Comparison of ENCODE assay signal across 1 cellular context in the genomic region with DNA sequence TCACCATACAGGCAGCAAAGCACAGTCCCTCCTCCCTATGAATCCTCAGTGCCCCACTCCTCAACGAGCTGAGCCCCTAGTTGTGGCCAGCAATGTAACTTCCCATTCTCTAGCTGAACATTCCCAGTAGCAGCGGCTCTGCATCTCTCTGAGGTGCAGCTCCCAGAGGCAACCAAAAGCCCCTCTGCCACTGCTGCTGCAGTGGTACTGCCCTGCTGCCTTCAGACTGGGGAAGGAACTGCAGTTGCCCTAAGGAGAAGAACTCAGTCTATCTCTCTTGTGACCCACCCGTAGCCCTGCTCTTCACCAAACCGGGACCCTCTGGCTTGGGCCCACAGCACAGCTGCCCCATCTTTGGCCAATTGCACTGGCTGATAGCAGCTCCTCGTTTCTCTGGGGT.
TF ChIP-seq lines count a peak whose summit lies in the region.

No MANE protein-coding gene starts in this region.

TF ChIP-seq in K562, 482 proteins besides CTCF, POLR2A, EP300 and RAD21:
- TF ChIP-seq PRMT5 (CRISPR knock-in tag; IDR thresholded peaks at IDR 0.05), result no peak
- TF ChIP-seq SOX6 (IDR thresholded peaks at IDR 0.05), result no peak
- TF ChIP-seq TGIF2 (CRISPR knock-in tag; IDR thresholded peaks at IDR 0.05), result no peak
- TF ChIP-seq, protein P1, sequence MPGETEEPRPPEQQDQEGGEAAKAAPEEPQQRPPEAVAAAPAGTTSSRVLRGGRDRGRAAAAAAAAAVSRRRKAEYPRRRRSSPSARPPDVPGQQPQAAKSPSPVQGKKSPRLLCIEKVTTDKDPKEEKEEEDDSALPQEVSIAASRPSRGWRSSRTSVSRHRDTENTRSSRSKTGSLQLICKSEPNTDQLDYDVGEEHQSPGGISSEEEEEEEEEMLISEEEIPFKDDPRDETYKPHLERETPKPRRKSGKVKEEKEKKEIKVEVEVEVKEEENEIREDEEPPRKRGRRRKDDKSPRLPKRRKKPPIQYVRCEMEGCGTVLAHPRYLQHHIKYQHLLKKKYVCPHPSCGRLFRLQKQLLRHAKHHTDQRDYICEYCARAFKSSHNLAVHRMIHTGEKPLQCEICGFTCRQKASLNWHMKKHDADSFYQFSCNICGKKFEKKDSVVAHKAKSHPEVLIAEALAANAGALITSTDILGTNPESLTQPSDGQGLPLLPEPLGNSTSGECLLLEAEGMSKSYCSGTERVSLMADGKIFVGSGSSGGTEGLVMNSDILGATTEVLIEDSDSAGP (CRISPR knock-in tag; IDR thresholded peaks at IDR 0.05), result no peak
- no peak for TF ChIP-seq RBM17 (IDR thresholded peaks at IDR 0.05; ENCODE audit: borderline replicate concordance, low read depth, low read length)
- TF ChIP-seq, protein P2, sequence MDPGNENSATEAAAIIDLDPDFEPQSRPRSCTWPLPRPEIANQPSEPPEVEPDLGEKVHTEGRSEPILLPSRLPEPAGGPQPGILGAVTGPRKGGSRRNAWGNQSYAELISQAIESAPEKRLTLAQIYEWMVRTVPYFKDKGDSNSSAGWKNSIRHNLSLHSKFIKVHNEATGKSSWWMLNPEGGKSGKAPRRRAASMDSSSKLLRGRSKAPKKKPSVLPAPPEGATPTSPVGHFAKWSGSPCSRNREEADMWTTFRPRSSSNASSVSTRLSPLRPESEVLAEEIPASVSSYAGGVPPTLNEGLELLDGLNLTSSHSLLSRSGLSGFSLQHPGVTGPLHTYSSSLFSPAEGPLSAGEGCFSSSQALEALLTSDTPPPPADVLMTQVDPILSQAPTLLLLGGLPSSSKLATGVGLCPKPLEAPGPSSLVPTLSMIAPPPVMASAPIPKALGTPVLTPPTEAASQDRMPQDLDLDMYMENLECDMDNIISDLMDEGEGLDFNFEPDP (CRISPR knock-in tag; IDR thresholded peaks at IDR 0.05), result no peak
- TF ChIP-seq SMARCC2 (IDR thresholded peaks at IDR 0.05; ENCODE audit: low read depth), result no peak
- TF ChIP-seq MECOM (CRISPR knock-in tag; IDR thresholded peaks at IDR 0.05), result no peak
- no peak for TF ChIP-seq POLR3G (IDR thresholded peaks at IDR 0.05; ENCODE audit: extremely low read depth, insufficient read length, insufficient replicate concordance)
- TF ChIP-seq, protein P3, sequence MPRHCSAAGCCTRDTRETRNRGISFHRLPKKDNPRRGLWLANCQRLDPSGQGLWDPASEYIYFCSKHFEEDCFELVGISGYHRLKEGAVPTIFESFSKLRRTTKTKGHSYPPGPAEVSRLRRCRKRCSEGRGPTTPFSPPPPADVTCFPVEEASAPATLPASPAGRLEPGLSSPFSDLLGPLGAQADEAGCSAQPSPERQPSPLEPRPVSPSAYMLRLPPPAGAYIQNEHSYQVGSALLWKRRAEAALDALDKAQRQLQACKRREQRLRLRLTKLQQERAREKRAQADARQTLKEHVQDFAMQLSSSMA (CRISPR knock-in tag; IDR thresholded peaks at IDR 0.05), result no peak
- TF ChIP-seq, protein P4, sequence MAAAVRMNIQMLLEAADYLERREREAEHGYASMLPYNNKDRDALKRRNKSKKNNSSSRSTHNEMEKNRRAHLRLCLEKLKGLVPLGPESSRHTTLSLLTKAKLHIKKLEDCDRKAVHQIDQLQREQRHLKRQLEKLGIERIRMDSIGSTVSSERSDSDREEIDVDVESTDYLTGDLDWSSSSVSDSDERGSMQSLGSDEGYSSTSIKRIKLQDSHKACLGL (CRISPR knock-in tag; IDR thresholded peaks at IDR 0.05; ENCODE audit: borderline replicate concordance, poor library complexity, severe bottlenecking), result no peak
